ENCODE assay signal across 8 cellular contexts in genomic region chr1:182588460-182589396, GRCh38. TPM values are rescaled to one million over a fixed set of nuclear protein-coding genes. Genes with fewer than 3 reads are reported as not detected.
A peak's percentile ranks its signal among the peaks of the same experiment; 100 is the strongest.
DNase-seq lines count a peak whose midpoint lies in the region; FAIRE-seq and TF ChIP-seq lines count a peak whose summit lies in the region.

Gene RNASEL (minus strand): TSS chr1:182589256. CDS start chr1:182586806, 2,450 bp downstream.

- peak within 1 kb of the TSS; percentile 92 for H2AFZ ChIP-seq in astrocyte (ENCODE audit: low read depth, low read length)

- no peaks in the 10 kb centered on the region for H3K36me3 ChIP-seq in astrocyte (ENCODE audit: insufficient read depth, low read length)

- no peaks in the 10 kb centered on the region for H3K79me2 ChIP-seq in astrocyte (ENCODE audit: insufficient read depth, low read length)

- peak; percentile 80 for DNase-seq in DMS53 (lab: John Stamatoyannopoulos, UW)
- DNase-seq in GM20000 (ENCODE audit: low spot score) = peak; percentile 56
- DNase-seq in HPDE6-E6E7 (ENCODE audit: extremely low spot score) = peak; percentile 81
- DNase-seq in T follicular helper cell (ENCODE audit: low read depth) = peak; percentile 42
- peak; percentile 70 for DNase-seq in astrocyte (ENCODE audit: low read depth)
- DNase-seq in hepatic stellate cell (ENCODE audit: low spot score) = peak; percentile 69
- peak; percentile 78 for DNase-seq in putamen (ENCODE audit: low spot score)
- DNase-seq in T1000 (lab: John Stamatoyannopoulos, UW) = no peak

- peak within 1 kb of the TSS; percentile 90 for H3K4me3 ChIP-seq in astrocyte (ENCODE audit: insufficient read depth, low read depth, low read length)

- no peaks in the 10 kb centered on the region for H4K20me1 ChIP-seq in astrocyte (ENCODE audit: insufficient read depth, low read length)

- no peaks in the 10 kb centered on the region for H3K27me3 Mint-ChIP-seq in astrocyte (ENCODE audit: low read depth, unreplicated experiment)

- H3K9me3 ChIP-seq in astrocyte (ENCODE audit: insufficient read depth, low read depth, low read length) = no peaks in the 10 kb centered on the region

- no peaks in the 10 kb centered on the region for H3K36me3 Mint-ChIP-seq in astrocyte (ENCODE audit: low read depth, unreplicated experiment)

- H3K9me3 Mint-ChIP-seq in astrocyte (ENCODE audit: unreplicated experiment) = no peaks in the 10 kb centered on the region

- peak within 1 kb of the TSS; percentile 84 for H3K9ac ChIP-seq in astrocyte (ENCODE audit: low read length)

- no peak for TF ChIP-seq CTCF in GM20000 (IDR thresholded peaks at IDR 0.05; ENCODE audit: extremely low read depth, missing control alignments)
- TF ChIP-seq CTCF in astrocyte (IDR thresholded peaks at IDR 0.05; ENCODE audit: insufficient read depth, low read depth, low read length) = no peak

- no peaks in the 10 kb centered on the region for H3K27me3 ChIP-seq in astrocyte (ENCODE audit: insufficient read depth, low read length)

- peak within 1 kb of the TSS; percentile 86 for H3K27ac Mint-ChIP-seq in astrocyte (ENCODE audit: unreplicated experiment)

- H3K4me1 Mint-ChIP-seq in astrocyte (ENCODE audit: low read depth, unreplicated experiment) = peaks cover 5% of the 10 kb centered on the region

- H3K4me1 ChIP-seq in astrocyte (ENCODE audit: insufficient read depth, low read length) = no peaks in the 10 kb centered on the region

- no peak for FAIRE-seq in astrocyte (lab: Jason Lieb, UNC)

- H3K4me2 ChIP-seq in astrocyte (ENCODE audit: low read length) = peak within 1 kb of the TSS; percentile 91

- peak within 1 kb of the TSS; percentile 87 for H3K4me3 Mint-ChIP-seq in astrocyte (ENCODE audit: unreplicated experiment)

- H3K27ac ChIP-seq in astrocyte (ENCODE audit: low read depth, low read length) = peak within 1 kb of the TSS; percentile 66

RNA-seq across cellular contexts. Expression of gene RNASEL, which starts in this region (rescaled TPM):
- 1.8 and 2.5 TPM in 2 replicates for total RNA-seq in astrocyte
